15 cellular contexts compared by ENCODE assay signal in genomic region chr19:1156305-1156801, GRCh38. TPM values are rescaled to one million over a fixed set of nuclear protein-coding genes. Genes with fewer than 3 reads are reported as not detected.
DNase-seq lines count a peak whose midpoint lies in the region; ATAC-seq, FAIRE-seq and TF ChIP-seq lines count a peak whose summit lies in the region.
"Had no signal": no experiment of that assay in that cellular context is flagged by ENCODE, and none has a peak within 500 bp of the region (broad histone marks: within the 10 kb centered on the region; RNA-seq: fewer than 3 reads in every experiment).

No MANE protein-coding gene starts in this region.

- BruUV-seq in PC-9 (replicated peaks; lab: Mats Ljungman, UMichigan) = no TSS peak

- no peak for FAIRE-seq in A549 (lab: Jason Lieb, UNC)
- FAIRE-seq: small intestine, urothelium cell line had no signal

- POLR2A ChIA-PET in A549 (lab: Yijun Ruan, JAX) = interaction anchor here (0.7 to 1.4 kb wide), 3 partner anchors 7 to 33 kb away, joined by 3 read pairs; no protein-coding TSS in a partner anchor
- POLR2A ChIA-PET in PC-9 (lab: Charles Lee; ENCODE audit: unreplicated experiment) = no interaction called here
- POLR2A ChIA-PET in CD4-positive, alpha-beta T cell (lab: Charles Lee) = no interaction called here

- H3K27me3 ChIP-seq in PC-9 (ENCODE audit: insufficient read depth, low read depth) (no peaks in the 10 kb centered on the region), esophagus squamous epithelium (no peaks in the 10 kb centered on the region), ovary (no peaks in the 10 kb centered on the region)
- H3K27me3 ChIP-seq in CD4-positive, alpha-beta T cell (ENCODE audit: control insufficient read depth, insufficient read depth, low read length) = no peaks in the 10 kb centered on the region

- intact Hi-C loops in PC-9 (cut with micrococcal nuclease; ENCODE audit: unreplicated experiment) (no loop called here), esophagus squamous epithelium (cut with DNase I) (no loop called here), ovary (cut with DNase I) (loop anchor here in 1 of 4 donors (10.0 kb wide), 1 partner anchor 1148 kb away; the partner anchor contains the start of gene LINGO3)
- intact Hi-C loops in CD4-positive, alpha-beta T cell (cut with DNase I, micrococcal nuclease) = no loop called here

- no peak for TF ChIP-seq RAD21 in A549 (conservative IDR thresholded peaks at IDR 0.05 in 1 of 2, IDR thresholded peaks at IDR 0.05 in 1 of 2)

- TF ChIP-seq CTCF in A549 (IDR thresholded peaks at IDR 0.05) (no peak), PC-9 (conservative IDR thresholded peaks at IDR 0.05) (no peak), esophagus squamous epithelium (IDR thresholded peaks at IDR 0.05) (no peak), ovary (IDR thresholded peaks at IDR 0.05) (no peak)
- TF ChIP-seq CTCF in CD4-positive, alpha-beta T cell (IDR thresholded peaks at IDR 0.05) = no peak

- H3K4me1 ChIP-seq in A549 = peaks cover 50% of the 10 kb centered on the region
- peaks cover 19% of the 10 kb centered on the region for H3K4me1 ChIP-seq in PC-9 (replicated peaks; ENCODE audit: insufficient read depth)
- H3K4me1 ChIP-seq in esophagus squamous epithelium = peaks cover 36 to 82% (median 53%) of the 10 kb centered on the region in 3 donors
- peaks cover 16% of the 10 kb centered on the region for H3K4me1 ChIP-seq in ovary (ENCODE audit: insufficient read depth)

- H3K36me3 ChIP-seq in PC-9 (ENCODE audit: low read depth) (no peaks in the 10 kb centered on the region), esophagus squamous epithelium (peaks cover 0 to 63% (median 5%) of the 10 kb centered on the region in 3 donors), ovary (no peaks in the 10 kb centered on the region)

- H3K27ac ChIP-seq in A549 (peak overlapping the region; percentile 90 to 98), PC-9 (no peak overlapping the region), esophagus squamous epithelium (peak overlapping the region; percentile 91 to 98 (median 92)), ovary (peak overlapping the region; percentile 80 to 86)
- H3K27ac ChIP-seq in CD4-positive, alpha-beta T cell (ENCODE audit: low read depth, low read length) = no peak overlapping the region

- DNase-seq in A549 (ENCODE audit: low read depth in 1 of 2, low spot score in 1 of 2) (peak in 1 of 2 experiments; percentile 60), PC-9 (no peak), esophagus squamous epithelium (lab: John Stamatoyannopoulos, UW) (no peak), ovary (peak in 2 of 5 donors; percentile 28 to 52), islet precursor cell (no peak), hypothalamus (lab: John Stamatoyannopoulos, UW) (no peak)
- DNase-seq in natural killer cell treated with Interleukin-12 subunit alpha and Interleukin-12 subunit beta and Interleukin-15 and Interleukin-18, amount 100 ng/mL, for 72 hours (ENCODE audit: low spot score) = no peak
- no peak for DNase-seq in CD4-positive, alpha-beta T cell
- DNase-seq: dermis blood vessel endothelial cell, Karpas-422, NCI-H187 treated with DMSO at 0.1 percent for 48 hours, SHP77, small intestine had no signal

- CTCF ChIA-PET in A549 (lab: Yijun Ruan, JAX) (interaction anchor here (0.8 to 1.7 kb wide), 3 partner anchors 37 to 65 kb away, joined by 3 to 12 read pairs (median 6); no protein-coding TSS in a partner anchor), PC-9 (lab: Charles Lee) (no interaction called here)
- CTCF ChIA-PET in CD4-positive, alpha-beta T cell (lab: Charles Lee) = no interaction called here

- no peaks in the 10 kb centered on the region for H3K27me3 Mint-ChIP-seq in natural killer cell treated with Interleukin-12 subunit alpha and Interleukin-12 subunit beta and Interleukin-15 and Interleukin-18, amount 100 ng/mL, for 72 hours
- H3K27me3 Mint-ChIP-seq in CD4-positive, alpha-beta T cell = no peaks in the 10 kb centered on the region

- H3K9me3 Mint-ChIP-seq in natural killer cell treated with Interleukin-12 subunit alpha and Interleukin-12 subunit beta and Interleukin-15 and Interleukin-18, amount 100 ng/mL, for 72 hours = no peaks in the 10 kb centered on the region
- H3K9me3 Mint-ChIP-seq in CD4-positive, alpha-beta T cell = no peaks in the 10 kb centered on the region
- H3K9me3 Mint-ChIP-seq: activated naive CD4-positive, alpha-beta T cell treated with anti-CD3 and anti-CD28 coated beads, Interleukin-2, amount 50 U/mL, for 72 hours had no signal

- H2AFZ ChIP-seq in PC-9 = no peak overlapping the region

- H3K4me1 Mint-ChIP-seq in natural killer cell treated with Interleukin-12 subunit alpha and Interleukin-12 subunit beta and Interleukin-15 and Interleukin-18, amount 100 ng/mL, for 72 hours (ENCODE audit: low read depth in 2 of 2) = no peaks in the 10 kb centered on the region
- no peaks in the 10 kb centered on the region for H3K4me1 Mint-ChIP-seq in CD4-positive, alpha-beta T cell (ENCODE audit: low read depth)

- H3K4me3 Mint-ChIP-seq in natural killer cell treated with Interleukin-12 subunit alpha and Interleukin-12 subunit beta and Interleukin-15 and Interleukin-18, amount 100 ng/mL, for 72 hours = no peak overlapping the region
- H3K4me3 Mint-ChIP-seq in CD4-positive, alpha-beta T cell = no peak overlapping the region

- H4K20me1 ChIP-seq in PC-9 (ENCODE audit: insufficient read depth) = peaks cover 45% of the 10 kb centered on the region

- H3K4me2 ChIP-seq in A549 = peak overlapping the region; percentile 70; the same call in 2 of the 3 replicates
- H3K4me2 ChIP-seq in PC-9 = peak overlapping the region; percentile 74; the same call in 1 of the 2 replicates

- peaks cover 23% of the 10 kb centered on the region; the same call in 1 of the 2 replicates for H3F3A ChIP-seq in PC-9 (ENCODE audit: insufficient read depth, low read depth)

- TF ChIP-seq POLR2A in A549 (IDR thresholded peaks at IDR 0.05; ENCODE audit: low read length) (no peak), esophagus squamous epithelium (IDR thresholded peaks at IDR 0.05) (no peak), ovary (IDR thresholded peaks at IDR 0.05) (no peak)

- 71% methylated on average over 20 of the region's 24 CpGs for WGBS in A549 (ENCODE audit: missing lambda C conversion rate)
- WGBS in esophagus squamous epithelium, 2 donors = 52 to 61% methylated on average over 6 to 10 of the region's 24 CpGs
- 74 to 87% (median 80%) methylated on average over 24 of the region's 24 CpGs for WGBS in ovary, 3 donors

- H3K36me3 Mint-ChIP-seq in natural killer cell treated with Interleukin-12 subunit alpha and Interleukin-12 subunit beta and Interleukin-15 and Interleukin-18, amount 100 ng/mL, for 72 hours = no peaks in the 10 kb centered on the region
- peaks cover 6% of the 10 kb centered on the region for H3K36me3 Mint-ChIP-seq in CD4-positive, alpha-beta T cell (ENCODE audit: low read depth)
- H3K36me3 Mint-ChIP-seq: activated naive CD4-positive, alpha-beta T cell treated with anti-CD3 and anti-CD28 coated beads, Interleukin-2, amount 50 U/mL, for 72 hours had no signal

- H3K9me3 ChIP-seq in A549 (no peaks in the 10 kb centered on the region), PC-9 (ENCODE audit: insufficient read depth, low read depth) (no peaks in the 10 kb centered on the region), esophagus squamous epithelium (no peaks in the 10 kb centered on the region), ovary (no peaks in the 10 kb centered on the region)
- no peaks in the 10 kb centered on the region for H3K9me3 ChIP-seq in CD4-positive, alpha-beta T cell (ENCODE audit: control insufficient read depth, low read length)

- H3K4me3 ChIP-seq in A549 (no peak overlapping the region), PC-9 (no peak overlapping the region), esophagus squamous epithelium (no peak overlapping the region), ovary (no peak overlapping the region)

- H3K79me2 ChIP-seq in PC-9 (ENCODE audit: low read depth) = peaks cover 63% of the 10 kb centered on the region

- TF ChIP-seq EP300 in A549 (IDR thresholded peaks at IDR 0.05) (no peak), ovary (IDR thresholded peaks at IDR 0.05) (no peak)

- peak; percentile 35 to 48; a peak in 5 of 6 replicates for ATAC-seq in A549
- ATAC-seq in natural killer cell treated with Interleukin-12 subunit alpha and Interleukin-12 subunit beta and Interleukin-15 and Interleukin-18, amount 100 ng/mL, for 72 hours = no peak
- no peak for ATAC-seq in CD4-positive, alpha-beta T cell (ENCODE audit: poor library complexity)

- no peaks in the 10 kb centered on the region for H3K9me2 ChIP-seq in PC-9 (ENCODE audit: insufficient read depth)

- H3K27ac Mint-ChIP-seq in natural killer cell treated with Interleukin-12 subunit alpha and Interleukin-12 subunit beta and Interleukin-15 and Interleukin-18, amount 100 ng/mL, for 72 hours = no peak overlapping the region
- no peak overlapping the region for H3K27ac Mint-ChIP-seq in CD4-positive, alpha-beta T cell
- H3K27ac Mint-ChIP-seq: activated naive CD4-positive, alpha-beta T cell treated with anti-CD3 and anti-CD28 coated beads, Interleukin-2, amount 50 U/mL, for 72 hours had no signal

RNA-seq across cellular contexts. Expression of gene SBNO2, which starts 17.7 kb away (rescaled TPM):
- polyA plus RNA-seq in A549 (2011; rRNA removed) (6.8 and 8.4 TPM in 2 replicates), A549 (2017; fragmentation: RNase III; extraction: RNeasy Plus Mini Kit Qiagen cat#74134 plus additional on column Dnase treatment) (27.0 to 32.0 TPM (median 27.7 TPM) in 3 replicates), ovary (10 to 100 TPM in 1 of 2 donors, 1 to 10 TPM in 1; 6.1 to 36.7 TPM)
- polyA plus RNA-seq in A549 (2012; cell fraction: cytosol; rRNA removed) = 28.7 and 40.8 TPM in 2 replicates
- polyA plus RNA-seq in A549 (2012; cell fraction: nucleus; rRNA removed) = 118 and 161 TPM in 2 replicates
- 9.6 and 15.2 TPM in 2 replicates for polyA minus RNA-seq in A549 (2011; rRNA and poly(A)+ RNA removed)
- total RNA-seq in PC-9 (2021) (75.6 and 82.4 TPM in 2 replicates), esophagus squamous epithelium (10 to 100 TPM; 31.3 to 84.3 (median 68.3) TPM), ovary (10 to 100 TPM; 20.7 to 92.6 (median 62.4) TPM)
- 100 to 1,000 TPM; 204 to 205 TPM for total RNA-seq in natural killer cell treated with Interleukin-12 subunit alpha and Interleukin-12 subunit beta and Interleukin-15 and Interleukin-18, amount 100 ng/mL, for 72 hours
- total RNA-seq in CD4-positive, alpha-beta T cell = 100 to 1,000 TPM; 126 to 137 TPM

RNA-seq across cellular contexts. Expression of gene STK11, which starts 49.2 kb away (rescaled TPM):
- polyA plus RNA-seq in A549 (2011; rRNA removed) (12.2 and 16.2 TPM in 2 replicates), A549 (2017; fragmentation: RNase III; extraction: RNeasy Plus Mini Kit Qiagen cat#74134 plus additional on column Dnase treatment) (33.6 to 34.2 TPM (median 34.0 TPM) in 3 replicates), ovary (10 to 100 TPM; 36.9 to 57.4 TPM)
- polyA plus RNA-seq in A549 (2012; cell fraction: cytosol; rRNA removed) = 35.2 and 42.6 TPM in 2 replicates
- 108 and 121 TPM in 2 replicates for polyA plus RNA-seq in A549 (2012; cell fraction: nucleus; rRNA removed)
- 18.6 and 21.3 TPM in 2 replicates for polyA minus RNA-seq in A549 (2011; rRNA and poly(A)+ RNA removed)
- total RNA-seq in PC-9 (2021) (53.0 and 59.5 TPM in 2 replicates), esophagus squamous epithelium (10 to 100 TPM; 59.3 to 68.5 (median 61.6) TPM), ovary (10 to 100 TPM; 38.7 to 71.2 (median 54.2) TPM)
- total RNA-seq in natural killer cell treated with Interleukin-12 subunit alpha and Interleukin-12 subunit beta and Interleukin-15 and Interleukin-18, amount 100 ng/mL, for 72 hours = 10 to 100 TPM; 50.9 to 79.2 TPM
- total RNA-seq in CD4-positive, alpha-beta T cell = 10 to 100 TPM; 49.7 to 53.0 TPM

RNA-seq across cellular contexts. Expression of gene GPX4, which starts 52.6 kb away (rescaled TPM):
- polyA plus RNA-seq in A549 (2011; rRNA removed) = 223 and 248 TPM in 2 replicates
- polyA plus RNA-seq in A549 (2012; cell fraction: cytosol; rRNA removed) = 768 and 819 TPM in 2 replicates
- 378 and 395 TPM in 2 replicates for polyA plus RNA-seq in A549 (2012; cell fraction: nucleus; rRNA removed)
- 370 to 402 TPM (median 394 TPM) in 3 replicates for polyA plus RNA-seq in A549 (2017; fragmentation: RNase III; extraction: RNeasy Plus Mini Kit Qiagen cat#74134 plus additional on column Dnase treatment)
- polyA minus RNA-seq in A549 (2011; rRNA and poly(A)+ RNA removed) = 180 and 195 TPM in 2 replicates
- 465 and 489 TPM in 2 replicates for total RNA-seq in PC-9 (2021)
- 100 to 1,000 TPM; 108 to 405 (median 244) TPM for total RNA-seq in esophagus squamous epithelium
- total RNA-seq in ovary = 100 to 1,000 TPM; 189 to 309 (median 247) TPM
- 100 to 1,000 TPM; 239 to 450 TPM for polyA plus RNA-seq in ovary
- total RNA-seq in natural killer cell treated with Interleukin-12 subunit alpha and Interleukin-12 subunit beta and Interleukin-15 and Interleukin-18, amount 100 ng/mL, for 72 hours = 100 to 1,000 TPM in 1 of 2 donors, 10 to 100 TPM in 1; 86.4 to 174 TPM
- total RNA-seq in CD4-positive, alpha-beta T cell = 100 to 1,000 TPM; 174 to 175 TPM

Comparison
In these comparisons a context has a peak if more than half of its experiments do, and no peak if none do; other contexts are left out.
1. ATAC-seq: peak in A549 (2 of 2); none in natural killer cell treated with Interleukin-12 subunit alpha and Interleukin-12 subunit beta and Interleukin-15 and Interleukin-18, amount 100 ng/mL, for 72 hours (0 of 2) and CD4-positive, alpha-beta T cell (single experiment).
2. H3K27ac ChIP-seq: peak in A549 (2 of 2), esophagus squamous epithelium (4 of 4) and ovary (2 of 2); none in PC-9 (single experiment) and CD4-positive, alpha-beta T cell (single experiment).